ENCODE assay signal across 9 cellular contexts in the genomic region with DNA sequence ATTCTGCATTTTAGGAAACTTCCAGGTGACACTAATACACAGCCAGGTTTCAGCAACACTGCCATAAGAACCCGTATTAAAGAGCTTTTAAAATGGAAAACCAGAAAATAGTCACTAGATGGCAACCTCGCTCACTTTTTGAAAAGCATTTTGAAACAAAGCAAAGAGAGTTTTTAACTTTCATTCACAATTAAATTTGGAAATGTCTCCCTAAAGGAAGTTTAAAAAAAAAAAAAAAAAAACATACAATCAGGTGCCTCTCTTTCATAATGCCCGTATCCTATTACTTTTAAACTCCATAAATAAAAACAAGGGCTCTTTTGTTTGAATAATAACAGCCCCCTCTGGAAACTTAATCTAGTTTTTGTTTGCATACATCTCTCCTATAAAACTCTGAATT. TPM values are rescaled to one million over a fixed set of nuclear protein-coding genes. Genes with fewer than 3 reads are reported as not detected.
DNase-seq lines count a peak whose midpoint lies in the region; ATAC-seq and TF ChIP-seq lines count a peak whose summit lies in the region.
"Had no signal": no experiment of that assay in that cellular context is flagged by ENCODE, and none has a peak within 500 bp of the region (broad histone marks: within the 10 kb centered on the region; RNA-seq: fewer than 3 reads in every experiment).

No MANE protein-coding gene starts in this region.

- BruUV-seq in HCT116 (replicated peaks; lab: Mats Ljungman, UMichigan), result no TSS peak
- no TSS peak for BruUV-seq in PC-3 (replicated peaks; lab: Mats Ljungman, UMichigan)

- peak overlapping the region; percentile 6; the same call in 1 of the 2 replicates for H3K4me2 ChIP-seq in HCT116 (ENCODE audit: low read length)
- peak overlapping the region; percentile 51 for H3K4me2 ChIP-seq in PC-3 (ENCODE audit: low read length)

- no peak for DNase-seq in CD8-positive, alpha-beta T cell
- peak; percentile 45 for DNase-seq in HCT116 (ENCODE audit: low read depth, low spot score)
- DNase-seq in PC-3, result peak; percentile 67
- no peak for DNase-seq in esophagus muscularis mucosa (ENCODE audit: extremely low spot score)
- DNase-seq in prostate gland (ENCODE audit: low spot score), result no peak
- DNase-seq in stimulated activated naive CD8-positive, alpha-beta T cell treated with anti-CD3 and anti-CD28 coated beads, Interleukin-15, Interleukin-2, amounts not matched to agents 100 U/mL and 50 U/mL, for 24 hours, result no peak

- no peaks in the 10 kb centered on the region for H3K4me1 ChIP-seq in CD8-positive, alpha-beta T cell (ENCODE audit: insufficient read depth, low read length)
- H3K4me1 ChIP-seq in HCT116 (ENCODE audit: control insufficient read depth in 1 of 2, insufficient read depth in 2 of 2, low read length in 2 of 2), result peaks cover 0 to 6% of the 10 kb centered on the region in 2 experiments; a peak in 3 of 4 replicates
- peaks cover 4% of the 10 kb centered on the region; the same call in 1 of the 2 replicates for H3K4me1 ChIP-seq in PC-3 (ENCODE audit: insufficient read depth, low read length)
- H3K4me1 ChIP-seq in esophagus muscularis mucosa, result peaks cover 0 to 13% (median 9%) of the 10 kb centered on the region in 4 donors
- no peaks in the 10 kb centered on the region for H3K4me1 ChIP-seq in prostate gland (replicated peaks)

- H3K36me3 ChIP-seq in CD8-positive, alpha-beta T cell (ENCODE audit: insufficient read depth, low read length), result no peaks in the 10 kb centered on the region
- no peaks in the 10 kb centered on the region for H3K36me3 ChIP-seq in HCT116 (ENCODE audit: control insufficient read depth in 1 of 2, insufficient read depth in 2 of 2, low read length in 2 of 2)
- no peaks in the 10 kb centered on the region for H3K36me3 ChIP-seq in PC-3 (ENCODE audit: low read depth, low read length)
- H3K36me3 ChIP-seq in esophagus muscularis mucosa, result no peaks in the 10 kb centered on the region
- H3K36me3 ChIP-seq in prostate gland, result no peaks in the 10 kb centered on the region

- no peak overlapping the region for H3K4me3 ChIP-seq in CD8-positive, alpha-beta T cell (ENCODE audit: low read depth, low read length)
- no peak overlapping the region for H3K4me3 ChIP-seq in HCT116 (replicated peaks in 1 of 2; ENCODE audit: low read depth in 1 of 2, low read length in 2 of 2)
- H3K4me3 ChIP-seq in PC-3 (ENCODE audit: low read length), result no peak overlapping the region
- no peak overlapping the region for H3K4me3 ChIP-seq in esophagus muscularis mucosa
- no peak overlapping the region for H3K4me3 ChIP-seq in prostate gland

- no peak overlapping the region for H3K27ac ChIP-seq in CD8-positive, alpha-beta T cell (ENCODE audit: low read depth, low read length)
- H3K27ac ChIP-seq in HCT116 (ENCODE audit: low read depth, low read length) (no peak overlapping the region), PC-3 (ENCODE audit: low read length) (no peak overlapping the region), esophagus muscularis mucosa (replicated peaks in 1 of 4) (no peak overlapping the region), prostate gland (no peak overlapping the region)

- H3K36me3 Mint-ChIP-seq in CD8-positive, alpha-beta T cell, result no peaks in the 10 kb centered on the region
- H3K36me3 Mint-ChIP-seq: IgD-negative memory B cell had no signal

- POLR2A ChIA-PET in CD8-positive, alpha-beta T cell (lab: Charles Lee), result no interaction called here
- POLR2A ChIA-PET in HCT116 (lab: Charles Lee) (no interaction called here), PC-3 (lab: Charles Lee; ENCODE audit: unreplicated experiment) (no interaction called here)

- TF ChIP-seq EP300 in esophagus muscularis mucosa (IDR thresholded peaks at IDR 0.05), result no peak

- no peaks in the 10 kb centered on the region for H3K9me3 ChIP-seq in CD8-positive, alpha-beta T cell (ENCODE audit: low read length)
- H3K9me3 ChIP-seq in HCT116 (ENCODE audit: control insufficient read depth in 1 of 2, insufficient read depth in 1 of 2, low read depth in 1 of 2, low read length in 2 of 2) (no peaks in the 10 kb centered on the region), PC-3 (ENCODE audit: low read length) (no peaks in the 10 kb centered on the region), esophagus muscularis mucosa (no peaks in the 10 kb centered on the region), prostate gland (no peaks in the 10 kb centered on the region)

- CTCF ChIA-PET in CD8-positive, alpha-beta T cell (lab: Charles Lee), result interaction anchor here (1.0 kb wide), 2 partner anchors 359 to 1050 kb away, joined by 3 to 4 read pairs; no protein-coding TSS in a partner anchor
- CTCF ChIA-PET in HCT116 (lab: Charles Lee), result interaction anchor here (0.7 to 2.3 kb wide), 19 partner anchors 10 to 702 kb away, joined by 3 to 49 read pairs (median 3); a partner anchor contains a TSS
- CTCF ChIA-PET in PC-3 (lab: Charles Lee), result interaction anchor here (0.6 to 1.0 kb wide), 7 partner anchors 113 to 324 kb away, joined by 3 to 6 read pairs (median 3); a partner anchor contains a TSS

- H2AFZ ChIP-seq in HCT116 (ENCODE audit: low read depth, low read length, poor library complexity, severe bottlenecking) (peak overlapping the region; percentile 84), PC-3 (ENCODE audit: low read length) (no peak overlapping the region)

- TF ChIP-seq CTCF in CD8-positive, alpha-beta T cell (IDR thresholded peaks at IDR 0.05), result peak; percentile 33
- TF ChIP-seq CTCF in HCT116 (IDR thresholded peaks at IDR 0.05 in 2 of 3, conservative IDR thresholded peaks at IDR 0.05 in 1 of 3; ENCODE audit: borderline replicate concordance in 1 of 3, insufficient read depth in 1 of 3, low read depth in 2 of 3, low read length in 2 of 3) (peak; percentile 42 to 73 (median 64)), PC-3 (conservative IDR thresholded peaks at IDR 0.05; ENCODE audit: low read depth, low read length) (peak; percentile 62), esophagus muscularis mucosa (IDR thresholded peaks at IDR 0.05) (peak; percentile 39 to 56 (median 56)), prostate gland (IDR thresholded peaks at IDR 0.05) (peak in 3 of 4 experiments; percentile 49 to 58 (median 56))

- H3F3A ChIP-seq in PC-3 (ENCODE audit: low read length, unreplicated experiment), result no peaks in the 10 kb centered on the region

- H3K4me3 Mint-ChIP-seq in CD8-positive, alpha-beta T cell, result no peak overlapping the region
- H3K4me3 Mint-ChIP-seq: IgD-negative memory B cell had no signal

- WGBS in esophagus muscularis mucosa, result 2% methylated on average over 3 of the region's 3 CpGs
- under 1% methylated on average over 3 of the region's 3 CpGs for WGBS in prostate gland

- no peak overlapping the region for H3K27ac Mint-ChIP-seq in CD8-positive, alpha-beta T cell
- H3K27ac Mint-ChIP-seq: IgD-negative memory B cell had no signal

- peaks cover 9% of the 10 kb centered on the region for H3K4me1 Mint-ChIP-seq in CD8-positive, alpha-beta T cell (ENCODE audit: low read depth)

- TF ChIP-seq POLR2A in HCT116 (IDR thresholded peaks at IDR 0.05; ENCODE audit: borderline replicate concordance, extremely low read depth, insufficient read depth, insufficient read length) (no peak), esophagus muscularis mucosa (IDR thresholded peaks at IDR 0.05; ENCODE audit: low read depth) (no peak), prostate gland (IDR thresholded peaks at IDR 0.05) (no peak)

- intact Hi-C loops in CD8-positive, alpha-beta T cell (cut with DNase I, micrococcal nuclease), result loop anchor here in 1 of 2 experiments (1.0 to 10.0 kb wide), 2 partner anchors 122 to 359 kb away; a partner anchor contains a TSS
- intact Hi-C loops in HCT116 (cut with micrococcal nuclease), result loop anchor here (1.0 to 10.0 kb wide), 4 partner anchors 120 to 662 kb away; no protein-coding TSS in a partner anchor
- intact Hi-C loops in PC-3 (cut with micrococcal nuclease), result loop anchor here (1.0 to 5.0 kb wide), 4 partner anchors 120 to 664 kb away; no protein-coding TSS in a partner anchor
- intact Hi-C loops in esophagus muscularis mucosa (cut with DNase I), result loop anchor here (1.0 to 2.0 kb wide), 2 partner anchors 120 to 360 kb away; no protein-coding TSS in a partner anchor
- intact Hi-C loops in prostate gland (cut with DNase I), result loop anchor here (2.0 to 10.0 kb wide), 2 partner anchors 120 to 192 kb away; no protein-coding TSS in a partner anchor

- H3K9me2 ChIP-seq in HCT116 (ENCODE audit: insufficient read depth) (no peaks in the 10 kb centered on the region; the same call in 1 of the 2 replicates), PC-3 (replicated peaks; ENCODE audit: low read length) (no peaks in the 10 kb centered on the region)

- H3K79me2 ChIP-seq in HCT116 (ENCODE audit: insufficient read depth, low read length) (no peaks in the 10 kb centered on the region), PC-3 (ENCODE audit: low read length) (no peaks in the 10 kb centered on the region)

- no peaks in the 10 kb centered on the region for H3K9me3 Mint-ChIP-seq in CD8-positive, alpha-beta T cell
- H3K9me3 Mint-ChIP-seq: IgD-negative memory B cell had no signal

- H3K27me3 Mint-ChIP-seq in CD8-positive, alpha-beta T cell (ENCODE audit: low read depth), result peaks cover 2% of the 10 kb centered on the region

- RAD21 ChIA-PET in HCT116 (lab: Charles Lee; ENCODE audit: low non-redundant PET in 1 of 2, low total read pairs in 2 of 2, uncharacterized antibody in 2 of 2, unreplicated experiment in 2 of 2), result interaction anchor here (0.7 to 2.3 kb wide), 8 partner anchors 105 to 359 kb away, joined by 3 to 15 read pairs (median 4); a partner anchor contains a TSS

- ATAC-seq in CD8-positive, alpha-beta T cell, result no peak
- ATAC-seq in HCT116 (peak; percentile 53), PC-3 (peak; percentile 22; the same call in 1 of the 2 replicates), GM19351 (IDR thresholded peaks at IDR 0.05; ENCODE audit: unreplicated experiment) (no peak), HG03159 (IDR thresholded peaks at IDR 0.05; ENCODE audit: unreplicated experiment) (no peak)
- ATAC-seq in stimulated activated naive CD8-positive, alpha-beta T cell treated with anti-CD3 and anti-CD28 coated beads, Interleukin-15, Interleukin-2, amounts not matched to agents 100 U/mL and 50 U/mL, for 24 hours, result no peak

- no peak overlapping the region for H3K9ac ChIP-seq in HCT116 (ENCODE audit: low read length)
- H3K9ac ChIP-seq in PC-3 (ENCODE audit: low read length), result no peak overlapping the region

- H4K20me1 ChIP-seq in HCT116 (ENCODE audit: insufficient read depth) (no peaks in the 10 kb centered on the region), PC-3 (ENCODE audit: low read length) (no peaks in the 10 kb centered on the region)

- TF ChIP-seq RAD21 in HCT116 (IDR thresholded peaks at IDR 0.05; ENCODE audit: low read depth), result peak; percentile 78

- no peaks in the 10 kb centered on the region for H3K27me3 ChIP-seq in CD8-positive, alpha-beta T cell (ENCODE audit: insufficient read depth, low read length)
- H3K27me3 ChIP-seq in HCT116 (ENCODE audit: insufficient read depth, low read length), result no peaks in the 10 kb centered on the region
- no peaks in the 10 kb centered on the region for H3K27me3 ChIP-seq in PC-3 (ENCODE audit: low read length)
- H3K27me3 ChIP-seq in esophagus muscularis mucosa, result no peaks in the 10 kb centered on the region
- H3K27me3 ChIP-seq in prostate gland (replicated peaks; ENCODE audit: insufficient read depth), result no peaks in the 10 kb centered on the region

RNA-seq across cellular contexts. Expression of a gene that starts 20.3 kb away (rescaled TPM):
- total RNA-seq in CD8-positive, alpha-beta T cell, result not detected
- total RNA-seq in HCT116 (2021; ENCODE audit: unreplicated experiment) (not detected), PC-3 (2014; rRNA removed) (not detected in 2 replicates), esophagus muscularis mucosa (not detected), prostate gland (not detected)
- polyA plus RNA-seq in HCT116 (2012), result not detected in 2 replicates
- polyA plus RNA-seq: IgD-negative memory B cell had no signal

RNA-seq across cellular contexts. Expression of a gene that starts 53.8 kb away (rescaled TPM):
- not detected for total RNA-seq in CD8-positive, alpha-beta T cell
- not detected for total RNA-seq in HCT116 (2021; ENCODE audit: unreplicated experiment)
- polyA plus RNA-seq in HCT116 (2012), result not detected in 2 replicates
- total RNA-seq in PC-3 (2014; rRNA removed), result not detected in 2 replicates
- not detected for total RNA-seq in esophagus muscularis mucosa
- not detected for total RNA-seq in prostate gland
- polyA plus RNA-seq: IgD-negative memory B cell had no signal

Comparison
In these comparisons a context has a peak if more than half of its experiments do, and no peak if none do; other contexts are left out.
1. ATAC-seq: peak in HCT116 (single experiment) and PC-3 (single experiment); none in CD8-positive, alpha-beta T cell (single experiment), GM19351 (single experiment), HG03159 (single experiment) and stimulated activated naive CD8-positive, alpha-beta T cell treated with anti-CD3 and anti-CD28 coated beads, Interleukin-15, Interleukin-2, amounts not matched to agents 100 U/mL and 50 U/mL, for 24 hours (single experiment).
2. DNase-seq: peak in HCT116 (single experiment) and PC-3 (single experiment); none in CD8-positive, alpha-beta T cell (0 of 7), esophagus muscularis mucosa (single experiment), prostate gland (single experiment) and stimulated activated naive CD8-positive, alpha-beta T cell treated with anti-CD3 and anti-CD28 coated beads, Interleukin-15, Interleukin-2, amounts not matched to agents 100 U/mL and 50 U/mL, for 24 hours (single experiment).
3. Peak in every context shown above with its lines, with median percentiles within 50 percentile points of each other: CTCF ChIP-seq.